11 cellular contexts compared by ENCODE assay signal in genomic region chr4:76028242-76028859, GRCh38. TPM values are rescaled to one million over a fixed set of nuclear protein-coding genes. Genes with fewer than 3 reads are reported as not detected.
DNase-seq lines count a peak whose midpoint lies in the region; ATAC-seq and TF ChIP-seq lines count a peak whose summit lies in the region.
"Had no signal": no experiment of that assay in that cellular context is flagged by ENCODE, and none has a peak within 500 bp of the region (broad histone marks: within the 10 kb centered on the region; RNA-seq: fewer than 3 reads in every experiment).

No MANE protein-coding gene starts in this region.

- peak overlapping the region in 7 of 8 donors; percentile 24 to 76 (median 63) for H3K27ac ChIP-seq in spleen
- H3K27ac ChIP-seq in neural progenitor cell, result no peak overlapping the region
- H3K27ac ChIP-seq: C4-2B, uterus had no signal

- H3K79me2 ChIP-seq in neural progenitor cell (ENCODE audit: low read depth), result no peaks in the 10 kb centered on the region

- H3K27ac Mint-ChIP-seq in activated CD4-positive, alpha-beta T cell treated with anti-CD3 and anti-CD28 coated beads, Interleukin-2, amount 10 ng/mL, durations not matched to agents 24 days and 14 days, result peak overlapping the region; percentile 57
- no peak overlapping the region for H3K27ac Mint-ChIP-seq in neural progenitor cell
- H3K27ac Mint-ChIP-seq: immature natural killer cell had no signal

- peaks cover 7% of the 10 kb centered on the region for H3K27me3 Mint-ChIP-seq in activated CD4-positive, alpha-beta T cell treated with anti-CD3 and anti-CD28 coated beads, Interleukin-2, amount 10 ng/mL, durations not matched to agents 24 days and 14 days
- H3K27me3 Mint-ChIP-seq in neural progenitor cell (ENCODE audit: insufficient read depth, low read depth), result peaks cover 5% of the 10 kb centered on the region

- H4K20me1 ChIP-seq in neural progenitor cell (ENCODE audit: low read depth), result no peaks in the 10 kb centered on the region

- peak overlapping the region; percentile 70 for H3K4me3 Mint-ChIP-seq in activated CD4-positive, alpha-beta T cell treated with anti-CD3 and anti-CD28 coated beads, Interleukin-2, amount 10 ng/mL, durations not matched to agents 24 days and 14 days
- no peak overlapping the region for H3K4me3 Mint-ChIP-seq in neural progenitor cell

- no peaks in the 10 kb centered on the region for H3K36me3 Mint-ChIP-seq in activated CD4-positive, alpha-beta T cell treated with anti-CD3 and anti-CD28 coated beads, Interleukin-2, amount 10 ng/mL, durations not matched to agents 24 days and 14 days (ENCODE audit: low read depth)
- no peaks in the 10 kb centered on the region for H3K36me3 Mint-ChIP-seq in neural progenitor cell
- H3K36me3 Mint-ChIP-seq: immature natural killer cell had no signal

- peaks cover 28% of the 10 kb centered on the region for H3K4me1 Mint-ChIP-seq in activated CD4-positive, alpha-beta T cell treated with anti-CD3 and anti-CD28 coated beads, Interleukin-2, amount 10 ng/mL, durations not matched to agents 24 days and 14 days
- no peaks in the 10 kb centered on the region for H3K4me1 Mint-ChIP-seq in neural progenitor cell

- H3K4me3 ChIP-seq in fibroblast of the aortic adventitia (ENCODE audit: low read depth, low read length) (peak overlapping the region; percentile 38), spleen (peak overlapping the region in 2 of 8 donors; percentile 33 to 53), neural progenitor cell (no peak overlapping the region)

- DNase-seq in activated CD4-positive, alpha-beta T cell treated with anti-CD3 and anti-CD28 coated beads, Interleukin-2, amount 10 ng/mL, durations not matched to agents 24 days and 14 days, result no peak
- DNase-seq in activated CD4-positive, alpha-beta T cell treated with anti-CD3 and anti-CD28 coated beads for 1 hour, result no peak
- peak; percentile 34 for DNase-seq in fibroblast of the aortic adventitia (ENCODE audit: low read depth)
- DNase-seq in spleen, result no peak
- no peak for DNase-seq in neural progenitor cell (ENCODE audit: low spot score)
- no peak for DNase-seq in GM10248 (ENCODE audit: extremely low spot score)
- no peak for DNase-seq in germinal center (ENCODE audit: low spot score)
- DNase-seq: immature natural killer cell, uterus had no signal

- WGBS in spleen, 5 donors, result 5 to 9% (median 7%) methylated on average over 8 of the region's 8 CpGs

- no peak for TF ChIP-seq POLR2A in spleen (IDR thresholded peaks at IDR 0.05)

- H3F3A ChIP-seq in neural progenitor cell (ENCODE audit: low read depth), result no peaks in the 10 kb centered on the region

- TF ChIP-seq CTCF in fibroblast of the aortic adventitia (IDR thresholded peaks at IDR 0.05; ENCODE audit: insufficient read depth, low read length) (no peak), spleen (IDR thresholded peaks at IDR 0.05 in 8 of 11, conservative IDR thresholded peaks at IDR 0.05 in 3 of 11) (no peak), neural progenitor cell (IDR thresholded peaks at IDR 0.05) (no peak), GM10248 (IDR thresholded peaks at IDR 0.05; ENCODE audit: control extremely low read depth, extremely low read depth, low read depth, missing control alignments) (no peak)

- POLR2A ChIA-PET in GM10248 (lab: Yijun Ruan, JAX), result no interaction called here

- peaks cover 20% of the 10 kb centered on the region for H3K9me3 Mint-ChIP-seq in activated CD4-positive, alpha-beta T cell treated with anti-CD3 and anti-CD28 coated beads, Interleukin-2, amount 10 ng/mL, durations not matched to agents 24 days and 14 days
- no peaks in the 10 kb centered on the region for H3K9me3 Mint-ChIP-seq in neural progenitor cell
- H3K9me3 Mint-ChIP-seq: immature natural killer cell had no signal

- H3K9me3 ChIP-seq in spleen, result no peaks in the 10 kb centered on the region
- no peaks in the 10 kb centered on the region for H3K9me3 ChIP-seq in neural progenitor cell (ENCODE audit: low read depth)
- H3K9me3 ChIP-seq: uterus had no signal

- no peaks in the 10 kb centered on the region for H3K27me3 ChIP-seq in spleen (replicated peaks in 1 of 7)
- H3K27me3 ChIP-seq in neural progenitor cell, result no peaks in the 10 kb centered on the region
- H3K27me3 ChIP-seq: uterus had no signal

- H2AFZ ChIP-seq in neural progenitor cell (replicated peaks), result no peak overlapping the region

- peak; percentile 32; the same call in 1 of the 3 replicates for ATAC-seq in SK-N-SH treated with all-trans-retinoic acid at 6 μM for 48 hours

- intact Hi-C loops in activated CD4-positive, alpha-beta T cell treated with anti-CD3 and anti-CD28 coated beads, Interleukin-2, amount 10 ng/mL, durations not matched to agents 24 days and 14 days (cut with micrococcal nuclease), result loop anchor here (10.0 kb wide), 1 partner anchor 276 kb away; the partner anchor contains the start of gene STBD1
- intact Hi-C loops in spleen (cut with DNase I; ENCODE audit: low total_unique reads), result no loop called here

- H3K4me1 ChIP-seq in spleen (peaks cover 6 to 34% (median 20%) of the 10 kb centered on the region in 6 donors), neural progenitor cell (no peaks in the 10 kb centered on the region)
- H3K4me1 ChIP-seq: uterus had no signal

- no peak overlapping the region for H3K4me2 ChIP-seq in neural progenitor cell

- H3K9ac ChIP-seq in neural progenitor cell, result no peak overlapping the region

- CTCF ChIA-PET in GM10248 (lab: Yijun Ruan, JAX), result no interaction called here

- no peaks in the 10 kb centered on the region for H3K36me3 ChIP-seq in spleen
- no peaks in the 10 kb centered on the region for H3K36me3 ChIP-seq in neural progenitor cell
- H3K36me3 ChIP-seq: uterus had no signal

TF ChIP-seq in SK-N-SH treated with all-trans-retinoic acid at 6 μM for 48 hours, 23 proteins besides CTCF, POLR2A, EP300 and RAD21 (continues in another document):
- TF ChIP-seq OSR1 (CRISPR knock-in tag; IDR thresholded peaks at IDR 0.05) (no peak), CSRNP3 (CRISPR knock-in tag; IDR thresholded peaks at IDR 0.05) (no peak), GLIS3 (CRISPR knock-in tag; IDR thresholded peaks at IDR 0.05) (no peak), ZNF565 (CRISPR knock-in tag; conservative IDR thresholded peaks at IDR 0.05; ENCODE audit: low read depth) (no peak)

RNA-seq across cellular contexts. Expression of gene CXCL10, which starts 5.1 kb away (rescaled TPM):
- total RNA-seq in activated CD4-positive, alpha-beta T cell treated with anti-CD3 and anti-CD28 coated beads, Interleukin-2, amount 10 ng/mL, durations not matched to agents 24 days and 14 days, result 3.4 and 4.3 TPM in 2 replicates
- total RNA-seq in fibroblast of the aortic adventitia (ENCODE audit: low replicate concordance) (not detected in 2 replicates), spleen (10 to 100 TPM in 2 of 7 donors, 1 to 10 TPM in 5; 1.4 to 21.7 (median 7.1) TPM), neural progenitor cell (ENCODE audit: low replicate concordance) (not detected in 2 replicates)
- 10 to 100 TPM in 2 of 3 donors, 1 to 10 TPM in 1; 6.5 to 23.1 (median 12.5) TPM for polyA plus RNA-seq in spleen
- polyA plus RNA-seq: immature natural killer cell had no signal

RNA-seq across cellular contexts. Expression of gene CXCL11, which starts 7.5 kb away (rescaled TPM):
- total RNA-seq in activated CD4-positive, alpha-beta T cell treated with anti-CD3 and anti-CD28 coated beads, Interleukin-2, amount 10 ng/mL, durations not matched to agents 24 days and 14 days, result 0.54 TPM in 1 of 2 replicates, not detected in the other
- total RNA-seq in fibroblast of the aortic adventitia (ENCODE audit: low replicate concordance) (not detected in 2 replicates), spleen (1 to 10 TPM; 1.1 to 3.0 (median 2.2) TPM), neural progenitor cell (ENCODE audit: low replicate concordance) (not detected in 2 replicates)
- polyA plus RNA-seq in spleen, result 1 to 10 TPM in 2 of 3 donors, under 1 TPM in 1; 0.96 to 5.4 (median 2.2) TPM
- polyA plus RNA-seq: immature natural killer cell had no signal

RNA-seq across cellular contexts. Expression of gene CXCL9, which starts 21.0 kb away (rescaled TPM):
- total RNA-seq in activated CD4-positive, alpha-beta T cell treated with anti-CD3 and anti-CD28 coated beads, Interleukin-2, amount 10 ng/mL, durations not matched to agents 24 days and 14 days, result 0.14 TPM in 1 of 2 replicates, not detected in the other
- total RNA-seq in fibroblast of the aortic adventitia (ENCODE audit: low replicate concordance) (not detected in 2 replicates), spleen (10 to 100 TPM in 3 of 7 donors, 1 to 10 TPM in 4; 3.4 to 20.9 (median 6.0) TPM), neural progenitor cell (ENCODE audit: low replicate concordance) (not detected in 2 replicates)
- polyA plus RNA-seq in spleen, result 10 to 100 TPM; 22.5 to 25.5 (median 23.9) TPM
- polyA plus RNA-seq: immature natural killer cell had no signal

RNA-seq across cellular contexts. Expression of gene SDAD1, which starts 37.6 kb away (rescaled TPM):
- total RNA-seq in activated CD4-positive, alpha-beta T cell treated with anti-CD3 and anti-CD28 coated beads, Interleukin-2, amount 10 ng/mL, durations not matched to agents 24 days and 14 days, result 64.6 and 64.9 TPM in 2 replicates
- total RNA-seq in fibroblast of the aortic adventitia (ENCODE audit: low replicate concordance), result 46.7 and 52.4 TPM in 2 replicates
- total RNA-seq in spleen, result 10 to 100 TPM; 30.5 to 42.8 (median 37.3) TPM
- polyA plus RNA-seq in spleen, result 10 to 100 TPM; 12.9 to 18.8 (median 16.5) TPM
- 41.8 and 79.5 TPM in 2 replicates for total RNA-seq in neural progenitor cell (ENCODE audit: low replicate concordance)

RNA-seq across cellular contexts. Expression of gene ART3, which starts 46.2 kb away (rescaled TPM):
- not detected in 2 replicates for total RNA-seq in activated CD4-positive, alpha-beta T cell treated with anti-CD3 and anti-CD28 coated beads, Interleukin-2, amount 10 ng/mL, durations not matched to agents 24 days and 14 days
- total RNA-seq in fibroblast of the aortic adventitia (ENCODE audit: low replicate concordance) (not detected in 2 replicates), spleen (1 to 10 TPM; 1.1 to 5.7 (median 3.4) TPM), neural progenitor cell (ENCODE audit: low replicate concordance) (not detected in 2 replicates)
- 1 to 10 TPM in 2 of 3 donors, under 1 TPM in 1; 0.91 to 3.1 (median 1.4) TPM for polyA plus RNA-seq in spleen
- polyA plus RNA-seq: immature natural killer cell had no signal
